10 cellular contexts compared by ENCODE assay signal in the genomic region with DNA sequence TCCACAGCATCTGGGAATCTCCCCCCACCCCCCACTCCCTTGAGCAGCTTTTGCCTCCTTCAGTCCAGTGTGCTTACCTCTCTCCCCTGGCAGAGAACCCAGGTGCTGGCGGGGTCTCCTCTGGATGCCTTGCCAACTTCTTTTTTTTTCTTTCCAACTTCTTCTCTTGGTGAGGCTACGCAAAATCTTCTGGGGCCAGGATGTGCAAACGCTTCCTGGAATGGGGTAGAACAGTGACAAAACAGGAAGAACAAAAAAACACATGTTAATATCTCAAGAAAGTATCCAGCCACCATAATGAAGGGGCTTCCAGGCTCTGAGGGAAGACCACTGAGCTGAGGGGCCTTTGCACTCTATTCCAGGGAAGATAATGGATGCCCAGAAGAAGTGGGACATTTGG. TPM values are rescaled to one million over a fixed set of nuclear protein-coding genes. Genes with fewer than 3 reads are reported as not detected.
DNase-seq lines count a peak whose midpoint lies in the region; ATAC-seq lines count a peak whose summit lies in the region.
"Had no signal": no experiment of that assay in that cellular context is flagged by ENCODE, and none has a peak within 500 bp of the region (broad histone marks: within the 10 kb centered on the region; RNA-seq: fewer than 3 reads in every experiment).

No MANE protein-coding gene starts in this region.

- H3K4me1 Mint-ChIP-seq in activated naive CD4-positive, alpha-beta T cell treated with anti-CD3 and anti-CD28 coated beads, Interleukin-2, amount 50 U/mL, for 24 hours = peaks cover 81% of the 10 kb centered on the region
- H3K4me1 Mint-ChIP-seq in activated T-cell treated with anti-CD3 and anti-CD28 coated beads, Interleukin-2, amount 50 U/mL, for 72 hours (ENCODE audit: low read depth) = peaks cover 75% of the 10 kb centered on the region

- peaks cover 6% of the 10 kb centered on the region for H3K36me3 Mint-ChIP-seq in activated naive CD4-positive, alpha-beta T cell treated with anti-CD3 and anti-CD28 coated beads, Interleukin-2, amount 50 U/mL, for 24 hours
- no peaks in the 10 kb centered on the region for H3K36me3 Mint-ChIP-seq in activated T-cell treated with anti-CD3 and anti-CD28 coated beads, Interleukin-2, amount 50 U/mL, for 72 hours (ENCODE audit: insufficient read depth in 2 of 2)

- no peaks in the 10 kb centered on the region for H3K79me1 ChIP-seq in mesenchymal stem cell (replicated peaks; ENCODE audit: low read length, poor library complexity, severe bottlenecking)

- H2AFZ ChIP-seq in mesenchymal stem cell (ENCODE audit: low read depth, low read length) = no peak overlapping the region
- no peak overlapping the region for H2AFZ ChIP-seq in Karpas-422 (ENCODE audit: low read length)

- H3K14ac ChIP-seq in mesenchymal stem cell (ENCODE audit: low read length in 2 of 2) = no peak overlapping the region

- H2BK5ac ChIP-seq in mesenchymal stem cell (ENCODE audit: low read depth, low read length, poor library complexity, severe bottlenecking) = no peak overlapping the region

- peak overlapping the region; percentile 88 for H3K4me3 Mint-ChIP-seq in activated naive CD4-positive, alpha-beta T cell treated with anti-CD3 and anti-CD28 coated beads, Interleukin-2, amount 50 U/mL, for 24 hours
- H3K4me3 Mint-ChIP-seq in activated T-cell treated with anti-CD3 and anti-CD28 coated beads, Interleukin-2, amount 50 U/mL, for 72 hours = peak overlapping the region; percentile 81 to 88

- no peaks in the 10 kb centered on the region for H3K27me3 Mint-ChIP-seq in activated naive CD4-positive, alpha-beta T cell treated with anti-CD3 and anti-CD28 coated beads, Interleukin-2, amount 50 U/mL, for 24 hours
- H3K27me3 Mint-ChIP-seq in activated T-cell treated with anti-CD3 and anti-CD28 coated beads, Interleukin-2, amount 50 U/mL, for 72 hours (ENCODE audit: low read depth) = no peaks in the 10 kb centered on the region

- no peak for ATAC-seq in activated T-cell treated with anti-CD3 and anti-CD28 coated beads, Interleukin-2, amount 50 U/mL, for 72 hours (replicated peaks in 1 of 2)

- H4K20me1 ChIP-seq in Karpas-422 (ENCODE audit: insufficient read depth, low read depth, low read length) = no peaks in the 10 kb centered on the region; the same call in 1 of the 2 replicates

- no peak overlapping the region for H3K23ac ChIP-seq in mesenchymal stem cell (ENCODE audit: low read length in 2 of 2)

- H2AK5ac ChIP-seq in mesenchymal stem cell (ENCODE audit: low read length, severe bottlenecking) = peak overlapping the region; percentile 70

- H3K4me1 ChIP-seq in mesenchymal stem cell (ENCODE audit: control insufficient read depth, insufficient read depth, low read depth, low read length) = peaks cover 16% of the 10 kb centered on the region
- no peaks in the 10 kb centered on the region for H3K4me1 ChIP-seq in Karpas-422 (ENCODE audit: low read length)

- H3K4me3 ChIP-seq in mesenchymal stem cell (ENCODE audit: insufficient read depth in 1 of 2, low read depth in 1 of 2, low read length in 2 of 2) (no peak overlapping the region), Karpas-422 (ENCODE audit: low read length) (no peak overlapping the region)

- no peak overlapping the region for H4K91ac ChIP-seq in mesenchymal stem cell (ENCODE audit: low read length)

- no peaks in the 10 kb centered on the region for H3K9me3 ChIP-seq in mesenchymal stem cell (ENCODE audit: control insufficient read depth, low read length)
- no peaks in the 10 kb centered on the region for H3K9me3 ChIP-seq in Karpas-422 (ENCODE audit: low read length)

- no peak overlapping the region for H2BK15ac ChIP-seq in mesenchymal stem cell (ENCODE audit: low read depth, poor library complexity, severe bottlenecking)

- H3K4me2 ChIP-seq in mesenchymal stem cell (ENCODE audit: low read length, poor library complexity, severe bottlenecking) = no peak overlapping the region
- no peak overlapping the region for H3K4me2 ChIP-seq in Karpas-422 (ENCODE audit: low read depth, low read length, poor library complexity, severe bottlenecking)

- H4K8ac ChIP-seq in mesenchymal stem cell (ENCODE audit: low read length) = no peak overlapping the region

- H3K27ac ChIP-seq in mesenchymal stem cell (ENCODE audit: low read length, poor library complexity, severe bottlenecking) (no peak overlapping the region), Karpas-422 (ENCODE audit: low read length) (no peak overlapping the region)

- H3K27ac Mint-ChIP-seq in activated naive CD4-positive, alpha-beta T cell treated with anti-CD3 and anti-CD28 coated beads, Interleukin-2, amount 50 U/mL, for 24 hours = peak overlapping the region; percentile 97
- peak overlapping the region; percentile 96 for H3K27ac Mint-ChIP-seq in activated T-cell treated with anti-CD3 and anti-CD28 coated beads, Interleukin-2, amount 50 U/mL, for 72 hours

- no peak overlapping the region for H2BK12ac ChIP-seq in mesenchymal stem cell (ENCODE audit: low read length in 2 of 2)

- 50% methylated on average over 2 of the region's 3 CpGs for WGBS in mesenchymal stem cell

- H3K36me3 ChIP-seq in mesenchymal stem cell (ENCODE audit: control insufficient read depth in 1 of 2, insufficient read depth in 2 of 2, low read depth in 1 of 2, low read length in 2 of 2) (no peaks in the 10 kb centered on the region), Karpas-422 (ENCODE audit: insufficient read depth, low read length) (no peaks in the 10 kb centered on the region)

- H3K27me3 ChIP-seq in mesenchymal stem cell (ENCODE audit: control insufficient read depth in 1 of 2, insufficient read depth in 1 of 2, low read length in 2 of 2) (peaks cover 0 to 9% of the 10 kb centered on the region in 2 experiments), Karpas-422 (ENCODE audit: low read length) (no peaks in the 10 kb centered on the region)

- no peak for DNase-seq in activated naive CD4-positive, alpha-beta T cell treated with Interleukin-2 at 50 U/mL for 16 hours
- DNase-seq in activated T-cell treated with anti-CD3 and anti-CD28 coated beads, Interleukin-2, amount 50 U/mL, for 72 hours = no peak
- DNase-seq in mesenchymal stem cell (no peak), Karpas-422 (no peak), NCI-H1694 treated with DMSO at 0.1 percent for 48 hours (lab: John Stamatoyannopoulos, UW) (no peak), NCI-H226 (no peak), HPDE6-E6E7 (ENCODE audit: extremely low spot score) (no peak)
- DNase-seq: foreskin melanocyte, NCI-H2081 had no signal

- H3K4ac ChIP-seq in mesenchymal stem cell (ENCODE audit: low read depth in 1 of 2, low read length in 2 of 2) = no peak overlapping the region

- no peaks in the 10 kb centered on the region for H3K9me2 ChIP-seq in Karpas-422 (replicated peaks; ENCODE audit: insufficient read depth, low read length)

- peak overlapping the region; percentile 35 for H2BK120ac ChIP-seq in mesenchymal stem cell (ENCODE audit: low read depth, low read length)

- H3K79me2 ChIP-seq in Karpas-422 (ENCODE audit: low read length) = no peaks in the 10 kb centered on the region

- no peaks in the 10 kb centered on the region for H3K9me3 Mint-ChIP-seq in activated naive CD4-positive, alpha-beta T cell treated with anti-CD3 and anti-CD28 coated beads, Interleukin-2, amount 50 U/mL, for 24 hours
- no peaks in the 10 kb centered on the region for H3K9me3 Mint-ChIP-seq in activated T-cell treated with anti-CD3 and anti-CD28 coated beads, Interleukin-2, amount 50 U/mL, for 72 hours

- H3K9ac ChIP-seq in mesenchymal stem cell (ENCODE audit: low read length) (no peak overlapping the region), Karpas-422 (ENCODE audit: low read length) (no peak overlapping the region)

- no peak overlapping the region for H3K18ac ChIP-seq in mesenchymal stem cell (ENCODE audit: low read depth in 1 of 2, low read length in 2 of 2)

RNA-seq across cellular contexts. Expression of gene DDR1, which starts 53.9 kb away (rescaled TPM):
- 10 to 100 TPM in 1 of 2 donors, 1 to 10 TPM in 1; 9.4 to 11.6 TPM for total RNA-seq in activated T-cell treated with anti-CD3 and anti-CD28 coated beads, Interleukin-2, amount 50 U/mL, for 72 hours
- polyA plus RNA-seq in mesenchymal stem cell (2013, experiment 1 of 2) = 20.0 TPM
- 21.0 TPM for polyA plus RNA-seq in mesenchymal stem cell (2013, experiment 2 of 2)
- 0.15 and 0.25 TPM in 2 replicates for total RNA-seq in Karpas-422 (2014; rRNA removed; shearing (Covaris generic); ENCODE audit: low replicate concordance)
